ENCODE assay signal across 9 cellular contexts in genomic region chr14:54343276-54344121, GRCh38. TPM values are rescaled to one million over a fixed set of nuclear protein-coding genes. Genes with fewer than 3 reads are reported as not detected.
A peak's percentile ranks its signal among the peaks of the same experiment; 100 is the strongest.
DNase-seq lines count a peak whose midpoint lies in the region; TF ChIP-seq lines count a peak whose summit lies in the region.
"Had no signal": no experiment of that assay in that cellular context is flagged by ENCODE, and none has a peak within 500 bp of the region (broad histone marks: within the 10 kb centered on the region; RNA-seq: fewer than 3 reads in every experiment).

No MANE protein-coding gene starts in this region.

- H2BK15ac ChIP-seq in mesenchymal stem cell (ENCODE audit: low read depth, poor library complexity, severe bottlenecking): peak overlapping the region; percentile 36

- H2BK120ac ChIP-seq in mesenchymal stem cell (ENCODE audit: low read depth, low read length): no peak overlapping the region

- no peak overlapping the region for H3K14ac ChIP-seq in mesenchymal stem cell (ENCODE audit: low read length in 2 of 2)

- no peak overlapping the region for H3K4ac ChIP-seq in mesenchymal stem cell (ENCODE audit: low read depth in 1 of 2, low read length in 2 of 2)

- no peak overlapping the region for H3K4me3 ChIP-seq in mesenchymal stem cell (ENCODE audit: insufficient read depth in 1 of 2, low read depth in 1 of 2, low read length in 2 of 2)
- H3K4me3 ChIP-seq in colonic mucosa: no peak overlapping the region
- H3K4me3 ChIP-seq in thyroid gland (replicated peaks in 1 of 3): no peak overlapping the region

- H2BK12ac ChIP-seq in mesenchymal stem cell (ENCODE audit: low read length in 2 of 2): peak overlapping the region; percentile 29 to 75

- H4K91ac ChIP-seq in mesenchymal stem cell (ENCODE audit: low read length): no peak overlapping the region

- H4K8ac ChIP-seq in mesenchymal stem cell (ENCODE audit: low read length): peak overlapping the region; percentile 59

- H3K9ac ChIP-seq in mesenchymal stem cell (ENCODE audit: low read length) (no peak overlapping the region), colonic mucosa (ENCODE audit: low read depth in 2 of 2, low read length in 2 of 2) (no peak overlapping the region)

- TF ChIP-seq POLR2A in thyroid gland (IDR thresholded peaks at IDR 0.05): no peak

- no peak overlapping the region for H3K27ac ChIP-seq in mesenchymal stem cell (ENCODE audit: low read length, poor library complexity, severe bottlenecking)
- no peak overlapping the region for H3K27ac ChIP-seq in colonic mucosa
- no peak overlapping the region for H3K27ac ChIP-seq in thyroid gland

- no peak overlapping the region for H2BK5ac ChIP-seq in mesenchymal stem cell (ENCODE audit: low read depth, low read length, poor library complexity, severe bottlenecking)

- peak overlapping the region; percentile 26 for H2AK5ac ChIP-seq in mesenchymal stem cell (ENCODE audit: low read length, severe bottlenecking)

- no peak overlapping the region for H2AFZ ChIP-seq in mesenchymal stem cell (ENCODE audit: low read depth, low read length)

- DNase-seq in DMS 273 treated with DMSO at 0.1 percent for 48 hours (lab: John Stamatoyannopoulos, UW): peak; percentile 83
- peak; percentile 82 for DNase-seq in NCI-H146 (lab: John Stamatoyannopoulos, UW)
- peak; percentile 79 for DNase-seq in SK-N-DZ (ENCODE audit: low spot score)
- no peak for DNase-seq in mesenchymal stem cell
- no peak for DNase-seq in activated CD4-positive, alpha-beta T cell treated with anti-CD3 and anti-CD28 coated beads, Interleukin-2, amount 50 U/mL, for 48 hours
- no peak for DNase-seq in colonic mucosa
- DNase-seq in activated CD4-positive, alpha-beta T cell treated with anti-CD3 and anti-CD28 coated beads for 48 hours: no peak
- no peak for DNase-seq in thyroid gland
- DNase-seq: activated naive CD8-positive, alpha-beta T cell treated with anti-CD3 and anti-CD28 coated beads, Interleukin-2, amount 10 ng/mL, durations not matched to agents 7 days and 5 days had no signal

- H3K9me3 ChIP-seq in mesenchymal stem cell (ENCODE audit: control insufficient read depth, low read length) (no peaks in the 10 kb centered on the region), colonic mucosa (no peaks in the 10 kb centered on the region), thyroid gland (no peaks in the 10 kb centered on the region)

- H3K27me3 ChIP-seq in mesenchymal stem cell (ENCODE audit: control insufficient read depth in 1 of 2, insufficient read depth in 1 of 2, low read length in 2 of 2): no peaks in the 10 kb centered on the region
- no peaks in the 10 kb centered on the region for H3K27me3 ChIP-seq in colonic mucosa
- no peaks in the 10 kb centered on the region for H3K27me3 ChIP-seq in thyroid gland

- TF ChIP-seq CTCF in colonic mucosa (IDR thresholded peaks at IDR 0.05) (no peak), thyroid gland (IDR thresholded peaks at IDR 0.05) (no peak)

- H3K36me3 ChIP-seq in mesenchymal stem cell (ENCODE audit: control insufficient read depth in 1 of 2, insufficient read depth in 2 of 2, low read depth in 1 of 2, low read length in 2 of 2) (no peaks in the 10 kb centered on the region), colonic mucosa (no peaks in the 10 kb centered on the region), thyroid gland (no peaks in the 10 kb centered on the region)

- intact Hi-C loops in colonic mucosa (cut with DNase I) (no loop called here), thyroid gland (cut with DNase I) (loop anchor here (10.0 kb wide), 1 partner anchor 389 kb away; the partner anchor contains the start of gene BMP4)

- H3K18ac ChIP-seq in mesenchymal stem cell (ENCODE audit: low read depth in 1 of 2, low read length in 2 of 2): peak overlapping the region in 1 of 2 experiments; percentile 71

- H3K4me1 ChIP-seq in mesenchymal stem cell (ENCODE audit: control insufficient read depth, insufficient read depth, low read depth, low read length) (peaks cover 14% of the 10 kb centered on the region), colonic mucosa (no peaks in the 10 kb centered on the region), thyroid gland (no peaks in the 10 kb centered on the region)

- H3K79me1 ChIP-seq in mesenchymal stem cell (replicated peaks; ENCODE audit: low read length, poor library complexity, severe bottlenecking): no peaks in the 10 kb centered on the region

- no peak overlapping the region for H3K4me2 ChIP-seq in mesenchymal stem cell (ENCODE audit: low read length, poor library complexity, severe bottlenecking)

- H3K23ac ChIP-seq in mesenchymal stem cell (ENCODE audit: low read length in 2 of 2): no peak overlapping the region

- 67% methylated on average over 17 of the region's 18 CpGs for WGBS in mesenchymal stem cell
- WGBS in thyroid gland, 2 donors: 74 to 76% methylated on average over 18 of the region's 18 CpGs

RNA-seq across cellular contexts. Expression of gene CDKN3, which starts 53.3 kb away (rescaled TPM):
- 62.7 and 103 TPM in 2 replicates for polyA plus RNA-seq in SK-N-DZ (2014; cell fraction: cytosol; rRNA removed)
- polyA plus RNA-seq in SK-N-DZ (2014; cell fraction: nucleus; rRNA removed): 47.5 and 51.6 TPM in 2 replicates
- polyA plus RNA-seq in mesenchymal stem cell (2013, experiment 1 of 2): 12.2 TPM
- 14.2 TPM for polyA plus RNA-seq in mesenchymal stem cell (2013, experiment 2 of 2)
- total RNA-seq in colonic mucosa: 10 to 100 TPM; 19.1 to 59.5 TPM
- 1 to 10 TPM in 3 of 4 donors, under 1 TPM in 1; 0.78 to 8.2 (median 4.9) TPM for total RNA-seq in thyroid gland

Comparison
In these comparisons a context has a peak if more than half of its experiments do, and no peak if none do; other contexts are left out.
1. DNase-seq: peak in DMS 273 treated with DMSO at 0.1 percent for 48 hours (single experiment), NCI-H146 (single experiment) and SK-N-DZ (single experiment); none in mesenchymal stem cell (single experiment), activated CD4-positive, alpha-beta T cell treated with anti-CD3 and anti-CD28 coated beads, Interleukin-2, amount 50 U/mL, for 48 hours (0 of 2), colonic mucosa (single experiment), activated CD4-positive, alpha-beta T cell treated with anti-CD3 and anti-CD28 coated beads for 48 hours (single experiment) and thyroid gland (0 of 2).